Comparison of ENCODE assay signal across 1 cellular context in genomic region chr1:201053155-201053860, GRCh38.
TF ChIP-seq lines count a peak whose summit lies in the region.

No MANE protein-coding gene starts in this region.

TF ChIP-seq in H1, 55 proteins besides CTCF, POLR2A, EP300 and RAD21:
- TF ChIP-seq SRF (IDR thresholded peaks at IDR 0.05; ENCODE audit: low read depth, low read length) = no peak
- TF ChIP-seq SP1 (IDR thresholded peaks at IDR 0.05; ENCODE audit: low read depth, low read length) = no peak
- no peak for TF ChIP-seq ATF3 (IDR thresholded peaks at IDR 0.05; ENCODE audit: insufficient read depth, low read depth, low read length)
- no peak for TF ChIP-seq ZNF274 (IDR thresholded peaks at IDR 0.05; ENCODE audit: borderline replicate concordance, extremely low read depth, low read length)
- TF ChIP-seq SAP30 (IDR thresholded peaks at IDR 0.05; ENCODE audit: insufficient read depth, insufficient replicate concordance, low read length) = no peak
- TF ChIP-seq POU5F1 (IDR thresholded peaks at IDR 0.05; ENCODE audit: low read depth, low read length) = no peak
- no peak for TF ChIP-seq CEBPB (IDR thresholded peaks at IDR 0.05; ENCODE audit: low read depth, low read length)
- TF ChIP-seq TAF7 (optimal IDR thresholded peaks at IDR 0.05; ENCODE audit: borderline replicate concordance, low read depth, low read length) = no peak
- TF ChIP-seq GABPA (IDR thresholded peaks at IDR 0.05; ENCODE audit: borderline replicate concordance, insufficient read depth, low read length) = no peak
- TF ChIP-seq CBX5 (IDR thresholded peaks at IDR 0.05; ENCODE audit: low read depth, low read length) = no peak
- no peak for TF ChIP-seq CBX8 (IDR thresholded peaks at IDR 0.05; ENCODE audit: borderline replicate concordance, low read depth, low read length)
- no peak for TF ChIP-seq CHD2 (IDR thresholded peaks at IDR 0.05; ENCODE audit: low read length)
- no peak for TF ChIP-seq TCF12 (IDR thresholded peaks at IDR 0.05; ENCODE audit: low read depth, low read length)
- TF ChIP-seq RNF2 (IDR thresholded peaks at IDR 0.05; ENCODE audit: borderline replicate concordance, low read depth, low read length, missing control alignments, poor library complexity, severe bottlenecking) = no peak
- no peak for TF ChIP-seq EZH2 (IDR thresholded peaks at IDR 0.05; ENCODE audit: low read depth, low read length, severe bottlenecking)
- TF ChIP-seq KDM1A (IDR thresholded peaks at IDR 0.05; ENCODE audit: borderline replicate concordance, low read length) = no peak
- no peak for TF ChIP-seq SIX5 (IDR thresholded peaks at IDR 0.05; ENCODE audit: low read depth, low read length)
- no peak for TF ChIP-seq ATF2 (IDR thresholded peaks at IDR 0.05; ENCODE audit: low read length)
- TF ChIP-seq RBBP5 (IDR thresholded peaks at IDR 0.05; ENCODE audit: borderline replicate concordance, low read depth, low read length) = no peak
- TF ChIP-seq CHD1 (IDR thresholded peaks at IDR 0.05; ENCODE audit: low read depth, low read length) = no peak
